15 cellular contexts compared by ENCODE assay signal in the genomic region with DNA sequence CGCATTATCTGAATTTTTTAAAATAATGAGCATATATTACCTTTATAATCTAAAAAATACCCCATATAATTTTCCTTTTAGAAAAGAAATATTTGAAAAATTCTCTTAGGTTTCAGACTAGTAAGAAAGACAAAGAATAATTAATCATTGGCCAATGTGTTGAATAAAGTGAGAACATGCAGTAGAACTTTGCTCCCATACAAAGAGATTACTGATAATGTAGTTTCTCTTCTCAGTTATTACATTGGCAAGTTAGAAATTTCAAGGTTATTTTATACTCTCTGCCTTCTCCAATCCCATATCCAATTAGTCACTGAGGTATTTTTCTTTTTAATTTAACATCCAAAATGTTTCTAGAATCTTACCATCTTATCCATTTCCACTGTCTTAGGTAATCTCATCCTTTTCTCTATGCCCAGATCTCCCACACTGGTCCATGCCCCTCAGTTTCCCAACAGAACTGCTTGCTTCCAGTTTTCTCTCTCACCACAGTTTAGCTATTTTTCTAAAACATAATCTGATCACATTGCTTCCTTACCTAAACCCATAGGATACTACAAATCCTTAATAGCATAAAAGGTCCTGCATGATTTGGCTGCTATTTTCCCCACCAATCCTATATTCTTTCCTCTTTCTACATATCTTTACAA.
"Had no signal": no experiment of that assay in that cellular context is flagged by ENCODE, and none has a peak within 500 bp of the region (broad histone marks: within the 10 kb centered on the region; RNA-seq: fewer than 3 reads in every experiment).

No MANE protein-coding gene starts in this region.

- H3K4me3 Mint-ChIP-seq: activated CD4-positive, alpha-beta memory T cell treated with anti-CD3 and anti-CD28 coated beads, Interleukin-2, amount 10 ng/mL, durations not matched to agents 7 days and 5 days; activated naive CD8-positive, alpha-beta T cell treated with anti-CD3 and anti-CD28 coated beads, Interleukin-2, amount 10 ng/mL, durations not matched to agents 7 days and 5 days; stimulated activated naive B cell treated with anti-CD40 and anti-IgM and Interleukin-4, amounts not matched to agents 10 μg/mL and 1 μg/mL and 100 μg/mL, for 72 hours had no signal

- H3K36me3 ChIP-seq: thyroid gland had no signal

- DNase-seq: activated CD4-positive, alpha-beta memory T cell treated with anti-CD3 and anti-CD28 coated beads, Interleukin-2, amount 10 ng/mL, durations not matched to agents 7 days and 5 days; activated gamma-delta T cell; activated naive CD8-positive, alpha-beta T cell treated with anti-CD3 and anti-CD28 coated beads, Interleukin-2, amount 10 ng/mL, durations not matched to agents 7 days and 5 days; activated T-cell treated with anti-CD3 and anti-CD28 coated beads, Interleukin-2, amount 50 U/mL, for 48 hours; anterior cingulate cortex; heart left ventricle; mammary epithelial cell; naive thymus-derived CD4-positive, alpha-beta T cell; posterior cingulate gyrus; retina; stimulated activated CD4-positive, alpha-beta T cell treated with anti-CD3 and anti-CD28 coated beads, Interleukin-2, amount 100 ng/mL, for 48 hours; stimulated activated naive B cell treated with anti-CD40 and anti-IgM and Interleukin-4, amounts not matched to agents 10 μg/mL and 1 μg/mL and 100 μg/mL, for 72 hours; thyroid gland had no signal

- H3K4me3 ChIP-seq: heart left ventricle, thyroid gland had no signal

- H3K27me3 Mint-ChIP-seq: activated CD4-positive, alpha-beta memory T cell treated with anti-CD3 and anti-CD28 coated beads, Interleukin-2, amount 10 ng/mL, durations not matched to agents 7 days and 5 days; activated naive CD8-positive, alpha-beta T cell treated with anti-CD3 and anti-CD28 coated beads, Interleukin-2, amount 10 ng/mL, durations not matched to agents 7 days and 5 days; naive thymus-derived CD4-positive, alpha-beta T cell; stimulated activated naive B cell treated with anti-CD40 and anti-IgM and Interleukin-4, amounts not matched to agents 10 μg/mL and 1 μg/mL and 100 μg/mL, for 72 hours had no signal

- ATAC-seq: heart left ventricle; naive thymus-derived CD4-positive, alpha-beta T cell; stimulated activated naive B cell treated with anti-CD40 and anti-IgM and Interleukin-4, amounts not matched to agents 10 μg/mL and 1 μg/mL and 100 μg/mL, for 72 hours had no signal

- H3K4me1 ChIP-seq: thyroid gland had no signal

- H3K27me3 ChIP-seq: heart left ventricle, thyroid gland had no signal

- H3K9me3 Mint-ChIP-seq: activated CD4-positive, alpha-beta memory T cell treated with anti-CD3 and anti-CD28 coated beads, Interleukin-2, amount 10 ng/mL, durations not matched to agents 7 days and 5 days; activated naive CD8-positive, alpha-beta T cell treated with anti-CD3 and anti-CD28 coated beads, Interleukin-2, amount 10 ng/mL, durations not matched to agents 7 days and 5 days; naive thymus-derived CD4-positive, alpha-beta T cell; stimulated activated naive B cell treated with anti-CD40 and anti-IgM and Interleukin-4, amounts not matched to agents 10 μg/mL and 1 μg/mL and 100 μg/mL, for 72 hours had no signal

- H3K27ac ChIP-seq: epithelial cell of prostate, heart left ventricle, thyroid gland, VCaP had no signal

- H3K9me3 ChIP-seq: thyroid gland had no signal

- H3K27ac Mint-ChIP-seq: activated CD4-positive, alpha-beta memory T cell treated with anti-CD3 and anti-CD28 coated beads, Interleukin-2, amount 10 ng/mL, durations not matched to agents 7 days and 5 days; activated naive CD8-positive, alpha-beta T cell treated with anti-CD3 and anti-CD28 coated beads, Interleukin-2, amount 10 ng/mL, durations not matched to agents 7 days and 5 days; stimulated activated naive B cell treated with anti-CD40 and anti-IgM and Interleukin-4, amounts not matched to agents 10 μg/mL and 1 μg/mL and 100 μg/mL, for 72 hours had no signal
